ENCODE assay signal across 8 cellular contexts in the genomic region with DNA sequence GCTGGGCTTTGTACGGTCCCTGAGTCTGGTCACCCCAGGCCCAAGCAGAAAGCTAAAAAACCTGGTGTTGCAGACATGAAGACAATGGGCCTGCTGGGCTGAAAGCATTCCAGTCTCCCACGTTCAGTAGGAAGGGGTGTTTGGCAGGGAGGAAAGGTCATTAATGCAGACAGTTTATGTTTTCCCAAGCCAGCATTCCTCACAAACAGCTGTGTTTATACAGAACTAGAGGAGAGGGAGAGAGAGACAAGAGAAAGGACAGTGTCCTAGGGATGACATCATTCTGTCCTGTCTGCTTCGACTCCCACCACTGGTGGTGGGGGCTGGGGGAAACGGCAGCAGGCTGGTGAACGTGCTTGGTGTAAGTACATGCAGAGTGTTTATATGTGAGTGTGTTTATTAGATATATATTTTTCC.
DNase-seq lines count a peak whose midpoint lies in the region; ATAC-seq and TF ChIP-seq lines count a peak whose summit lies in the region.

No MANE protein-coding gene starts in this region.

- DNase-seq in COLO829 (ENCODE audit: low spot score) (peak; percentile 81), NCI-H345 treated with DMSO at 0.1 percent for 48 hours (lab: John Stamatoyannopoulos, UW; ENCODE audit: unreplicated experiment) (peak; percentile 7), fibroblast of lung (ENCODE audit: low read depth in 2 of 2) (peak; percentile 80 to 91)
- DNase-seq in stimulated activated naive B cell treated with anti-CD40 and anti-IgM and Interleukin-4, amounts not matched to agents 10 μg/mL and 1 μg/mL and 100 μg/mL, for 72 hours = no peak

- peak overlapping the region; percentile 4 for H3K4me2 ChIP-seq in fibroblast of lung (ENCODE audit: extremely low read depth, insufficient read depth, low read length)
- H3K4me2 ChIP-seq in neural cell (ENCODE audit: low read length) = no peak overlapping the region

- H3K79me2 ChIP-seq in fibroblast of lung (ENCODE audit: control insufficient read depth, insufficient read depth, low read length) (no peaks in the 10 kb centered on the region), neural cell (replicated peaks; ENCODE audit: insufficient read depth, low read length) (no peaks in the 10 kb centered on the region)

- H3K27me3 Mint-ChIP-seq in stimulated activated naive B cell treated with anti-CD40 and anti-IgM and Interleukin-4, amounts not matched to agents 10 μg/mL and 1 μg/mL and 100 μg/mL, for 72 hours = peaks cover 0 to 11% of the 10 kb centered on the region in 2 donors

- no peaks in the 10 kb centered on the region for H3K36me3 Mint-ChIP-seq in stimulated activated naive B cell treated with anti-CD40 and anti-IgM and Interleukin-4, amounts not matched to agents 10 μg/mL and 1 μg/mL and 100 μg/mL, for 72 hours

- TF ChIP-seq RAD21 in neural cell (conservative IDR thresholded peaks at IDR 0.05) = no peak

- H3K9me3 ChIP-seq in fibroblast of lung (ENCODE audit: control insufficient read depth, insufficient read depth, low read depth, low read length) (no peaks in the 10 kb centered on the region), neural cell (ENCODE audit: low read length) (no peaks in the 10 kb centered on the region)

- no peaks in the 10 kb centered on the region for H3K4me1 Mint-ChIP-seq in stimulated activated naive B cell treated with anti-CD40 and anti-IgM and Interleukin-4, amounts not matched to agents 10 μg/mL and 1 μg/mL and 100 μg/mL, for 72 hours

- no peak overlapping the region for H3K27ac ChIP-seq in fibroblast of lung (ENCODE audit: insufficient read depth, low read length)
- H3K27ac ChIP-seq in neural cell (ENCODE audit: low read length) = no peak overlapping the region

- H3K27ac Mint-ChIP-seq in stimulated activated naive B cell treated with anti-CD40 and anti-IgM and Interleukin-4, amounts not matched to agents 10 μg/mL and 1 μg/mL and 100 μg/mL, for 72 hours = no peak overlapping the region

- no peaks in the 10 kb centered on the region for H3F3A ChIP-seq in neural cell (ENCODE audit: insufficient read depth, low read length, poor library complexity, severe bottlenecking)

- no peaks in the 10 kb centered on the region for H4K20me1 ChIP-seq in fibroblast of lung (ENCODE audit: control insufficient read depth, extremely low read depth, insufficient read depth, low read length)
- no peaks in the 10 kb centered on the region for H4K20me1 ChIP-seq in neural cell (ENCODE audit: insufficient read depth)

- H3K9me3 Mint-ChIP-seq in stimulated activated naive B cell treated with anti-CD40 and anti-IgM and Interleukin-4, amounts not matched to agents 10 μg/mL and 1 μg/mL and 100 μg/mL, for 72 hours = no peaks in the 10 kb centered on the region

- no peak for ATAC-seq in stimulated activated naive B cell treated with anti-CD40 and anti-IgM and Interleukin-4, amounts not matched to agents 10 μg/mL and 1 μg/mL and 100 μg/mL, for 72 hours (replicated peaks)
- ATAC-seq in GM21529 (IDR thresholded peaks at IDR 0.05; ENCODE audit: unreplicated experiment) (no peak), GM18870 (IDR thresholded peaks at IDR 0.05; ENCODE audit: unreplicated experiment) (no peak), HG02610 (IDR thresholded peaks at IDR 0.05; ENCODE audit: unreplicated experiment) (no peak)

- H3K9ac ChIP-seq in fibroblast of lung (ENCODE audit: insufficient read depth, low read length) = no peak overlapping the region
- H3K9ac ChIP-seq in neural cell (ENCODE audit: low read length) = no peak overlapping the region

- H3K27me3 ChIP-seq in fibroblast of lung (ENCODE audit: control insufficient read depth, insufficient read depth, low read length) (peaks cover 2% of the 10 kb centered on the region), neural cell (ENCODE audit: insufficient read depth, low read depth, low read length) (no peaks in the 10 kb centered on the region)

- H3K36me3 ChIP-seq in fibroblast of lung (ENCODE audit: control insufficient read depth, insufficient read depth, low read length) (no peaks in the 10 kb centered on the region), neural cell (ENCODE audit: insufficient read depth, low read length) (no peaks in the 10 kb centered on the region)

- TF ChIP-seq EP300 in neural cell (conservative IDR thresholded peaks at IDR 0.05; ENCODE audit: poor library complexity, severe bottlenecking) = no peak

- no peaks in the 10 kb centered on the region for H3K9me2 ChIP-seq in neural cell (ENCODE audit: insufficient read depth, low read length)

- H2AFZ ChIP-seq in fibroblast of lung (ENCODE audit: low read length) (no peak overlapping the region), neural cell (ENCODE audit: low read depth, low read length) (no peak overlapping the region)

- H3K4me3 Mint-ChIP-seq in stimulated activated naive B cell treated with anti-CD40 and anti-IgM and Interleukin-4, amounts not matched to agents 10 μg/mL and 1 μg/mL and 100 μg/mL, for 72 hours = no peak overlapping the region

- TF ChIP-seq CTCF in fibroblast of lung (conservative IDR thresholded peaks at IDR 0.05 in 1 of 2, IDR thresholded peaks at IDR 0.05 in 1 of 2; ENCODE audit: low read depth in 1 of 2, low read length in 2 of 2) = no peak
- TF ChIP-seq CTCF in neural cell (IDR thresholded peaks at IDR 0.05; ENCODE audit: poor library complexity, severe bottlenecking) = no peak

- H3K4me3 ChIP-seq in fibroblast of lung (replicated peaks in 1 of 4; ENCODE audit: control extremely low read depth in 1 of 4, insufficient read depth in 1 of 4, low read depth in 3 of 4, low read length in 4 of 4) = no peak overlapping the region
- no peak overlapping the region for H3K4me3 ChIP-seq in neural cell (ENCODE audit: low read length)

- peaks cover 9% of the 10 kb centered on the region for H3K4me1 ChIP-seq in fibroblast of lung (ENCODE audit: control insufficient read depth, extremely low read depth, insufficient read depth, low read length)

TF ChIP-seq in neural cell, 6 proteins besides CTCF, POLR2A, EP300 and RAD21:
- no peak for TF ChIP-seq MXI1 (conservative IDR thresholded peaks at IDR 0.05; ENCODE audit: poor library complexity, severe bottlenecking)
- TF ChIP-seq POLR2AphosphoS5 (IDR thresholded peaks at IDR 0.05) = no peak
- TF ChIP-seq TAF1 (IDR thresholded peaks at IDR 0.05; ENCODE audit: low read depth) = no peak
- peak; percentile 50 for TF ChIP-seq REST (IDR thresholded peaks at IDR 0.05; ENCODE audit: borderline replicate concordance)
- TF ChIP-seq EZH2 (IDR thresholded peaks at IDR 0.05; ENCODE audit: borderline replicate concordance, insufficient read depth, low read length, poor library complexity, severe bottlenecking) = no peak
TF ChIP-seq in neural cell: peak in this region for 1.
